ENCODE assay signal across 7 cellular contexts in the genomic region with DNA sequence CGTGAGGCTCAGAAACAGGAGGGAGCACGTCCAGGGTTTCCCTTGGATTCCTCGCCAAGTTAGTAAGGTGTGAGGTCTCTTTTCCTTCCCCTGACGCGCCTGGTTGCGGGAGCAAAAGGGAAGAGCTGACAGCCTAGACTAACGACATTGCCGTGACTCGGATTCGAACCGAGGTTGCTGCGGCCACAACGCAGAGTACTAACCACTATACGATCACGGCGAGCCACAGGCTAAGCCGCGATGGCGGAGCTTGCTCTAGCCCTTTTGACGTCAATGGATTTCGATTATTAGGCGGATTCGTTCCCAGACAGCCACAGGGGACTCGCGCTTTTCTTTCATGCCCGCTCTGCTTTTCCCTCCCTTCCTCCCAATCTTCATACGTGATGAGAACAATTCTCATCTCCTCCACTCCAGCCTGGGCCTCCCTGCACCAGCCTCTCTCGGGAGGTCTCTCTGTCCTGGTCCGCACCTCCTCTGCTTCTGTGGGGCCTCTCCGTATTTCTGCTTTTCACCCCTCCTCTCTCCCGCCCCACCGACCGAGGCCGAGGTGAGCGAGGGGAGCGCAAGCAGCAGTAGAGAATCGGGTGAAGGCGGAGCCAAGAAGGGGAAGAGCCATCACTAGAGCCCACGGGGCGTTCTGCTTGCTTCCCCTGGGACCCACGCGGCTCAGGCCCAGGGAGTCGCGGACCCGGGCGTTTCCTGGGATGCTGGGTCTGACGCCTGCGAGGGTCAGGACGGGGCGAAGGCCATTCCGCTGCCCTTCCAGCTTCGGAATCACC.
A peak's percentile ranks its signal among the peaks of the same experiment; 100 is the strongest.
DNase-seq lines count a peak whose midpoint lies in the region; ATAC-seq and TF ChIP-seq lines count a peak whose summit lies in the region.
"Not testable (repeated sequence)": the region's sequence is repeated elsewhere in the genome, so short reads cannot be mapped to it uniquely, and the experiment has no call there.

No MANE protein-coding gene starts in this region.

- H3K4me1 Mint-ChIP-seq in activated naive CD4-positive, alpha-beta T cell treated with anti-CD3 and anti-CD28 coated beads for 36 hours (ENCODE audit: low read depth) = peaks cover 17% of the 10 kb centered on the region

- H3K27me3 ChIP-seq in esophagus squamous epithelium = peaks cover 0 to 45% (median 0%) of the 10 kb centered on the region in 4 donors

- not testable (repeated sequence) for H3K4me1 ChIP-seq in esophagus squamous epithelium; mucosa of descending colon (ENCODE audit: low read depth)

- H3K9me3 ChIP-seq in esophagus squamous epithelium, mucosa of descending colon: not testable (repeated sequence)

- TF ChIP-seq POLR2A in esophagus squamous epithelium (IDR thresholded peaks at IDR 0.05) = not testable (repeated sequence)

- peak overlapping the region in 3 of 4 donors; percentile 41 to 59 (median 57) for H3K4me3 ChIP-seq in esophagus squamous epithelium
- H3K4me3 ChIP-seq in mucosa of descending colon = not testable (repeated sequence)

- peaks cover 12% of the 10 kb centered on the region for H3K27me3 Mint-ChIP-seq in activated naive CD4-positive, alpha-beta T cell treated with anti-CD3 and anti-CD28 coated beads for 36 hours (ENCODE audit: low read depth)

- not testable (repeated sequence) for H3K36me3 ChIP-seq in esophagus squamous epithelium; mucosa of descending colon (ENCODE audit: low read depth)

- peak; percentile 77 for ATAC-seq in GM19397 (IDR thresholded peaks at IDR 0.05; ENCODE audit: unreplicated experiment)
- peak; percentile 68 for ATAC-seq in HG03139 (IDR thresholded peaks at IDR 0.05; ENCODE audit: unreplicated experiment)
- peak; percentile 83 for ATAC-seq in mucosa of descending colon

- DNase-seq in T-helper 22 cell (ENCODE audit: low read depth) (peak; percentile 38), mucosa of descending colon (peak in 2 of 3 donors; percentile 55 to 68)
- DNase-seq in activated naive CD4-positive, alpha-beta T cell treated with anti-CD3 and anti-CD28 coated beads for 36 hours = peak; percentile 83
- not testable (repeated sequence) for DNase-seq in esophagus squamous epithelium (lab: John Stamatoyannopoulos, UW)
- DNase-seq in stimulated activated CD4-positive, alpha-beta T cell treated with anti-CD3 and anti-CD28 coated beads, Interleukin-1b, Interleukin-23, amount 100 ng/mL, for 48 hours = peak; percentile 81

- peak overlapping the region; percentile 56 for H3K27ac Mint-ChIP-seq in activated naive CD4-positive, alpha-beta T cell treated with anti-CD3 and anti-CD28 coated beads for 36 hours

- not testable (repeated sequence) for H3K36me3 Mint-ChIP-seq in activated naive CD4-positive, alpha-beta T cell treated with anti-CD3 and anti-CD28 coated beads for 36 hours (ENCODE audit: low read depth)

- not testable (repeated sequence) for H3K9me3 Mint-ChIP-seq in activated naive CD4-positive, alpha-beta T cell treated with anti-CD3 and anti-CD28 coated beads for 36 hours

- whole genome bisulfite sequencing in esophagus squamous epithelium, 2 donors = no CpG with 5 or more reads among the region's 52 CpGs

- not testable (repeated sequence) for TF ChIP-seq CTCF in esophagus squamous epithelium (IDR thresholded peaks at IDR 0.05); mucosa of descending colon (IDR thresholded peaks at IDR 0.05)

- CTCF ChIA-PET in activated naive CD4-positive, alpha-beta T cell treated with anti-CD3 and anti-CD28 coated beads for 36 hours (lab: Charles Lee) = interaction anchor here (1.1 to 1.4 kb wide), 2 partner anchors 18 to 69 kb away, joined by 3 to 7 read pairs; no protein-coding TSS in a partner anchor

- peak overlapping the region; percentile 85 for H3K4me3 Mint-ChIP-seq in activated naive CD4-positive, alpha-beta T cell treated with anti-CD3 and anti-CD28 coated beads for 36 hours

- peak overlapping the region in 2 of 4 donors; percentile 61 to 76 for H3K27ac ChIP-seq in esophagus squamous epithelium

- intact Hi-C loops in activated naive CD4-positive, alpha-beta T cell treated with anti-CD3 and anti-CD28 coated beads for 36 hours (cut with micrococcal nuclease) = loop anchor here (1.0 kb wide), 1 partner anchor 32 kb away; no protein-coding TSS in a partner anchor
- intact Hi-C loops in esophagus squamous epithelium (cut with DNase I); mucosa of descending colon (cut with DNase I, micrococcal nuclease): not testable (repeated sequence)
